8 cellular contexts compared by ENCODE assay signal in the genomic region with DNA sequence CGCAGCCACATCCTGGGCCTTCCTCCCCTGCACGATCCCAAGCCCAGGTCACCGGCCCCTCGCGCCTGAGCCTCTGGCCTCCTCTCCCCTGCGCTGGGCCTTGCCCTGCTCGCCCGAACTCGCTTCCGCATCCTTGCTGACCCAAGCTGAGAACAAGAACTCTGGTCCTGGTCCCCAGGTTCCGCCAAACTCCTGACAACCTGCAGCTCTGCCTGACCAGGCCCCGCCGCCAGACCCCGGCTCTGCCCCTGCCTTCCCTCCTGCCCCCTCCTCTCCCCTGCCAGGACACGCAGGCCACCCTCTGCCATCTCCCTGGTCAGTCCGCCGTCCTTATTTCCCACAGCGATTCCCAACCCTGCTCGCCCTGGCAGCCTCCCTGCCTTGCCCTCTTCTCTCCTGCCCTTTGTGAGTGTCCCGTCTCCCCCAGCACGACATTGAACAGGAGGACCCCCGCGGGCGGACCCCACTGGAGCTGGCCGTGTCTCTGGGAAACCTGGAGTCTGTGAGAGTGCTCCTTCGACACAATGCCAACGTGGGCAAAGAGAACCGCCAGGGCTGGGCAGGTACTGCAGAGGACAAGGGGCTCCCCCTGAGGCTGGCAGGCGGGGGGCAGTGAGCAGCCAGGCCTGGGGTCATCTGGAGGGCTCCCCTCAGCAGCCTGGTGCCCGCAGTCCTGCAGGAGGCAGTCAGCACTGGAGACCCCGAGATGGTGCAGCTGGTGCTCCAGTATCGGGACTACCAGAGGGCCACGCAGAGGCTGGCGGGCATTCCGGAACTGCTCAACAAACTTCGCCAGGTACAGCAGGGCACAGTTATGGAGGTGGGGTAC. TPM values are rescaled to one million over a fixed set of nuclear protein-coding genes. Genes with fewer than 3 reads are reported as not detected.
DNase-seq lines count a peak whose midpoint lies in the region; ATAC-seq and TF ChIP-seq lines count a peak whose summit lies in the region.

No MANE protein-coding gene starts in this region.

- no peak for ATAC-seq in activated CD4-positive, alpha-beta T cell treated with anti-CD3 and anti-CD28 coated beads for 36 hours
- ATAC-seq in activated CD8-positive, alpha-beta T cell treated with anti-CD3 and anti-CD28 coated beads for 36 hours = no peak
- ATAC-seq in gastrocnemius medialis (peak in 1 of 2 donors; percentile 26), HG02588 (IDR thresholded peaks at IDR 0.05; ENCODE audit: unreplicated experiment) (no peak)

- CTCF ChIA-PET in activated CD4-positive, alpha-beta T cell treated with anti-CD3 and anti-CD28 coated beads for 36 hours (lab: Charles Lee) = interaction anchor here (0.7 to 1.9 kb wide), 2 partner anchors 26 to 28 kb away, joined by 3 to 9 read pairs; no protein-coding TSS in a partner anchor
- CTCF ChIA-PET in activated CD8-positive, alpha-beta T cell treated with anti-CD3 and anti-CD28 coated beads for 36 hours (lab: Charles Lee) = interaction anchor here (0.7 to 4.9 kb wide), 8 partner anchors 13 to 92 kb away, joined by 3 to 55 read pairs (median 6); a partner anchor contains a TSS

- H3K4me1 Mint-ChIP-seq in activated CD4-positive, alpha-beta T cell treated with anti-CD3 and anti-CD28 coated beads for 36 hours = peaks cover 61% of the 10 kb centered on the region
- H3K4me1 Mint-ChIP-seq in activated CD8-positive, alpha-beta T cell treated with anti-CD3 and anti-CD28 coated beads for 36 hours (ENCODE audit: low read depth) = peaks cover 62% of the 10 kb centered on the region

- peak overlapping the region; percentile 87 for H3K4me3 Mint-ChIP-seq in activated CD4-positive, alpha-beta T cell treated with anti-CD3 and anti-CD28 coated beads for 36 hours
- H3K4me3 Mint-ChIP-seq in activated CD8-positive, alpha-beta T cell treated with anti-CD3 and anti-CD28 coated beads for 36 hours = peak overlapping the region; percentile 93

- POLR2A ChIA-PET in activated CD4-positive, alpha-beta T cell treated with anti-CD3 and anti-CD28 coated beads for 36 hours (lab: Charles Lee) = interaction anchor here (0.9 to 2.0 kb wide), 4 partner anchors 22 to 50 kb away, joined by 3 to 9 read pairs (median 4); no protein-coding TSS in a partner anchor
- POLR2A ChIA-PET in activated CD8-positive, alpha-beta T cell treated with anti-CD3 and anti-CD28 coated beads for 36 hours (lab: Charles Lee) = interaction anchor here (0.7 to 9.2 kb wide), 11 partner anchors 12 to 195 kb away, joined by 3 to 308 read pairs (median 10); a partner anchor contains a TSS

- H3K36me3 ChIP-seq in left ventricle myocardium inferior (peaks cover 54% of the 10 kb centered on the region), gastrocnemius medialis (peaks cover 0 to 15% of the 10 kb centered on the region in 2 donors)

- peaks cover 48% of the 10 kb centered on the region for H3K36me3 Mint-ChIP-seq in activated CD4-positive, alpha-beta T cell treated with anti-CD3 and anti-CD28 coated beads for 36 hours (ENCODE audit: low read depth)
- H3K36me3 Mint-ChIP-seq in activated CD8-positive, alpha-beta T cell treated with anti-CD3 and anti-CD28 coated beads for 36 hours (ENCODE audit: low read depth) = peaks cover 60% of the 10 kb centered on the region

- no peak for TF ChIP-seq CTCF in activated CD8-positive, alpha-beta T cell treated with anti-CD3 and anti-CD28 coated beads for 36 hours (IDR thresholded peaks at IDR 0.05)
- TF ChIP-seq CTCF in left ventricle myocardium inferior (IDR thresholded peaks at IDR 0.05; ENCODE audit: borderline replicate concordance) (no peak), gastrocnemius medialis (IDR thresholded peaks at IDR 0.05 in 4 of 5, conservative IDR thresholded peaks at IDR 0.05 in 1 of 5) (no peak)

- peak overlapping the region; percentile 87 for H3K27ac Mint-ChIP-seq in activated CD4-positive, alpha-beta T cell treated with anti-CD3 and anti-CD28 coated beads for 36 hours
- peak overlapping the region; percentile 91 for H3K27ac Mint-ChIP-seq in activated CD8-positive, alpha-beta T cell treated with anti-CD3 and anti-CD28 coated beads for 36 hours

- in situ Hi-C loops in gastrocnemius medialis (cut with MboI; ENCODE audit: low sequenced_read_pairs in 4 of 4) = no loop called here

- no peaks in the 10 kb centered on the region for H3K9me3 Mint-ChIP-seq in activated CD4-positive, alpha-beta T cell treated with anti-CD3 and anti-CD28 coated beads for 36 hours (ENCODE audit: low read depth)
- peaks cover under 1% of the 10 kb centered on the region for H3K9me3 Mint-ChIP-seq in activated CD8-positive, alpha-beta T cell treated with anti-CD3 and anti-CD28 coated beads for 36 hours

- H3K4me3 ChIP-seq in left ventricle myocardium inferior (peak overlapping the region; percentile 90), gastrocnemius medialis (peak overlapping the region; percentile 66 to 80 (median 70))

- H3K9me3 ChIP-seq in left ventricle myocardium inferior (replicated peaks) = no peaks in the 10 kb centered on the region
- no peaks in the 10 kb centered on the region for H3K9me3 ChIP-seq in gastrocnemius medialis

- TF ChIP-seq POLR2A in gastrocnemius medialis (IDR thresholded peaks at IDR 0.05) = no peak

- H3K27me3 Mint-ChIP-seq in activated CD4-positive, alpha-beta T cell treated with anti-CD3 and anti-CD28 coated beads for 36 hours = no peaks in the 10 kb centered on the region
- H3K27me3 Mint-ChIP-seq in activated CD8-positive, alpha-beta T cell treated with anti-CD3 and anti-CD28 coated beads for 36 hours = no peaks in the 10 kb centered on the region

- H3K4me1 ChIP-seq in left ventricle myocardium inferior = peaks cover 56% of the 10 kb centered on the region
- H3K4me1 ChIP-seq in gastrocnemius medialis = peaks cover 20 to 21% of the 10 kb centered on the region in 2 donors

- peak overlapping the region; percentile 95 for H3K27ac ChIP-seq in left ventricle myocardium inferior (replicated peaks)
- peak overlapping the region; percentile 52 to 62 (median 58) for H3K27ac ChIP-seq in gastrocnemius medialis

- DNase-seq in activated CD4-positive, alpha-beta T cell treated with anti-CD3 and anti-CD28 coated beads for 36 hours = no peak
- no peak for DNase-seq in activated CD4-positive, alpha-beta T cell treated with anti-CD3 and anti-CD28 coated beads, Interleukin-2, amount 50 U/mL, for 1 hour
- no peak for DNase-seq in activated CD8-positive, alpha-beta T cell treated with anti-CD3 and anti-CD28 coated beads for 36 hours
- DNase-seq in left ventricle myocardium inferior (peak; percentile 35), gastrocnemius medialis (no peak), NCI-H1694 (lab: John Stamatoyannopoulos, UW) (no peak)
- DNase-seq in activated effector memory CD4-positive, alpha-beta T cell treated with anti-CD3 and anti-CD28 coated beads, Interleukin-2, amount 50 U/mL, for 16 hours = no peak

- no peaks in the 10 kb centered on the region for H3K27me3 ChIP-seq in left ventricle myocardium inferior (ENCODE audit: low read depth)
- no peaks in the 10 kb centered on the region for H3K27me3 ChIP-seq in gastrocnemius medialis

- intact Hi-C loops in activated CD4-positive, alpha-beta T cell treated with anti-CD3 and anti-CD28 coated beads for 36 hours (cut with DNase I, micrococcal nuclease) = loop anchor here (1.0 to 5.0 kb wide), 11 partner anchors 27 to 673 kb away; a partner anchor contains a TSS
- intact Hi-C loops in activated CD8-positive, alpha-beta T cell treated with anti-CD3 and anti-CD28 coated beads for 36 hours (cut with micrococcal nuclease) = loop anchor here (2.0 kb wide), 1 partner anchor 19 kb away; no protein-coding TSS in a partner anchor
- intact Hi-C loops in left ventricle myocardium inferior (cut with micrococcal nuclease) = no loop called here
- intact Hi-C loops in gastrocnemius medialis (cut with DNase I; ENCODE audit: low total_unique reads) = loop anchor here (1.0 kb wide), 2 partner anchors 24 to 27 kb away; a partner anchor contains a TSS

RNA-seq across cellular contexts. Expression of a gene that starts 0.8 kb away (rescaled TPM):
- total RNA-seq in activated CD4-positive, alpha-beta T cell treated with anti-CD3 and anti-CD28 coated beads for 36 hours = 10 to 100 TPM; 44.9 to 69.5 TPM
- 10 to 100 TPM; 75.4 to 78.7 TPM for total RNA-seq in activated CD8-positive, alpha-beta T cell treated with anti-CD3 and anti-CD28 coated beads for 36 hours
- total RNA-seq in left ventricle myocardium inferior = 11.8 TPM
- 10 to 100 TPM in 1 of 4 donors, 1 to 10 TPM in 3; 5.8 to 10.6 (median 9.7) TPM for total RNA-seq in gastrocnemius medialis

RNA-seq across cellular contexts. Expression of a gene that starts 13.5 kb away (rescaled TPM):
- total RNA-seq in activated CD4-positive, alpha-beta T cell treated with anti-CD3 and anti-CD28 coated beads for 36 hours = 10 to 100 TPM in 1 of 2 experiments, 1 to 10 TPM in 1; 6.0 to 11.1 TPM
- 1 to 10 TPM; 7.4 to 9.1 TPM for total RNA-seq in activated CD8-positive, alpha-beta T cell treated with anti-CD3 and anti-CD28 coated beads for 36 hours
- total RNA-seq in left ventricle myocardium inferior (14.9 TPM), gastrocnemius medialis (10 to 100 TPM in 2 of 4 donors, 1 to 10 TPM in 2; 7.9 to 16.3 (median 11.9) TPM)

RNA-seq across cellular contexts. Expression of a gene that starts 23.6 kb away (rescaled TPM):
- 100 to 1,000 TPM; 202 to 241 TPM for total RNA-seq in activated CD4-positive, alpha-beta T cell treated with anti-CD3 and anti-CD28 coated beads for 36 hours
- total RNA-seq in activated CD8-positive, alpha-beta T cell treated with anti-CD3 and anti-CD28 coated beads for 36 hours = 100 to 1,000 TPM; 303 to 305 TPM
- total RNA-seq in left ventricle myocardium inferior (53.8 TPM), gastrocnemius medialis (10 to 100 TPM; 40.2 to 79.8 (median 68.4) TPM)
